In the genomic region with DNA sequence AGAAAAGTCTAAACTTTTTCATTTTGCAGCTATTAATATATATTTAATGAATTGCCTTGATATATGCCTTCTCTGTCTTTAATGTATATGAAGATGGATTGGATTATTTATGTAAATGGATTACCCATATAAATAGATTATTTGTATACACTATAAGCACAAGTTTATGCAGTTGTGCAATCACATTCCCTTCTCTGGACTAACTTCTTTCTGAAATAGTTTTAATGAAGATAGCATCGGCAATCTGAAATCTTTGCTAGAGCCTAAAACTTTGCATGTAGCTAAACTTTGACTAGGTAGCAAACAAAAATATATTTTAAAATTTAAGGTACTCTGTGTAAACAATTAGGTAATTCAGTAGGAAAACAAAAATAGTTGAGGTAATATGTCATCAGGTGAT, we compare ENCODE assay signal across 24 cellular contexts.
"Had no signal": no experiment of that assay in that cellular context is flagged by ENCODE, and none has a peak within 500 bp of the region (broad histone marks: within the 10 kb centered on the region; RNA-seq: fewer than 3 reads in every experiment).

No MANE protein-coding gene starts in this region.

- H3K27ac ChIP-seq: coronary artery, epithelial cell of prostate, esophagus squamous epithelium, gastrocnemius medialis, left lung, lower lobe of right lung had no signal

- ATAC-seq: effector memory CD8-positive, alpha-beta T cell; esophagus mucosa; gastrocnemius medialis; left cardiac atrium; left lung; lower lobe of right lung; mucosa of descending colon; naive thymus-derived CD8-positive, alpha-beta T cell had no signal

- FAIRE-seq: colon, endometrium had no signal

- H3K4me1 ChIP-seq: esophagus squamous epithelium, gastrocnemius medialis, left lung, lower lobe of right lung had no signal

- H3K27me3 ChIP-seq: esophagus squamous epithelium, gastrocnemius medialis, heart right ventricle, left lung had no signal

- H3K36me3 ChIP-seq: esophagus squamous epithelium, gastrocnemius medialis, heart right ventricle, left lung, lower lobe of right lung had no signal

- H3K4me3 ChIP-seq: coronary artery, esophagus squamous epithelium, gastrocnemius medialis, heart right ventricle, left lung, lower lobe of right lung, mucosa of descending colon had no signal

- DNase-seq: effector CD8-positive, alpha-beta T cell; effector memory CD8-positive, alpha-beta T cell; erythroblast; esophagus squamous epithelium; foreskin fibroblast; foreskin melanocyte; gastrocnemius medialis; glutamatergic neuron; head of caudate nucleus; heart right ventricle; hippocampal formation; immature natural killer cell; left cardiac atrium; left lung; left ventricle myocardium superior; lower lobe of right lung; mucosa of descending colon; naive B cell; naive thymus-derived CD8-positive, alpha-beta T cell had no signal

- H3K9me3 ChIP-seq: esophagus squamous epithelium, gastrocnemius medialis, heart right ventricle, left lung, lower lobe of right lung, mucosa of descending colon had no signal
